3 cellular contexts compared by ENCODE assay signal in genomic region chr17:74206332-74206818, GRCh38.
TF ChIP-seq lines count a peak whose summit lies in the region.

No MANE protein-coding gene starts in this region.

TF ChIP-seq in SK-N-SH, 30 proteins besides CTCF, POLR2A, EP300 and RAD21:
- no peak for TF ChIP-seq SMC3 (IDR thresholded peaks at IDR 0.05; ENCODE audit: low read depth, low read length)
- TF ChIP-seq TAF1 (IDR thresholded peaks at IDR 0.05; ENCODE audit: borderline replicate concordance, low read depth, low read length) = no peak
- no peak for TF ChIP-seq RFX5 (IDR thresholded peaks at IDR 0.05; ENCODE audit: low read length)
- TF ChIP-seq JUND (IDR thresholded peaks at IDR 0.05) = no peak
- no peak for TF ChIP-seq YY1 (IDR thresholded peaks at IDR 0.05; ENCODE audit: low read depth)
- TF ChIP-seq POLR2AphosphoS5 (IDR thresholded peaks at IDR 0.05; ENCODE audit: low read depth, low read length) = no peak
- TF ChIP-seq RXRA (IDR thresholded peaks at IDR 0.05; ENCODE audit: borderline replicate concordance, low read depth) = no peak
- no peak for TF ChIP-seq NRF1 (IDR thresholded peaks at IDR 0.05; ENCODE audit: low read depth, low read length)
- TF ChIP-seq GABPA (IDR thresholded peaks at IDR 0.05; ENCODE audit: low read depth) = no peak
- no peak for TF ChIP-seq TEAD4 (IDR thresholded peaks at IDR 0.05; ENCODE audit: borderline replicate concordance, insufficient read depth)
- no peak for TF ChIP-seq FOSL2 (IDR thresholded peaks at IDR 0.05; ENCODE audit: borderline replicate concordance, low read depth)
- no peak for TF ChIP-seq MEF2A (IDR thresholded peaks at IDR 0.05; ENCODE audit: borderline replicate concordance, low read depth)

TF ChIP-seq in SK-N-SH treated with all-trans-retinoic acid at 6 μM for 48 hours, 23 proteins besides CTCF, POLR2A, EP300 and RAD21:
- TF ChIP-seq ARNTL (CRISPR knock-in tag; IDR thresholded peaks at IDR 0.05; ENCODE audit: borderline replicate concordance, low read depth) (no peak), ISL1 (CRISPR knock-in tag; IDR thresholded peaks at IDR 0.05) (no peak), CSRNP3 (CRISPR knock-in tag; IDR thresholded peaks at IDR 0.05) (no peak), ZFP30 (CRISPR knock-in tag; IDR thresholded peaks at IDR 0.05) (no peak), TSHZ2 (CRISPR knock-in tag; IDR thresholded peaks at IDR 0.05) (no peak), ZNF70 (CRISPR knock-in tag; IDR thresholded peaks at IDR 0.05) (no peak), ZC3H10 (CRISPR knock-in tag; IDR thresholded peaks at IDR 0.05) (no peak), SNAI2 (CRISPR knock-in tag; IDR thresholded peaks at IDR 0.05) (no peak), ZFP3 (CRISPR knock-in tag; IDR thresholded peaks at IDR 0.05) (no peak), CSDC2 (CRISPR knock-in tag; IDR thresholded peaks at IDR 0.05) (no peak), GLIS3 (CRISPR knock-in tag; IDR thresholded peaks at IDR 0.05) (no peak), BACH2 (CRISPR knock-in tag; IDR thresholded peaks at IDR 0.05; ENCODE audit: borderline replicate concordance) (no peak), TOX (CRISPR knock-in tag; IDR thresholded peaks at IDR 0.05; ENCODE audit: borderline replicate concordance) (no peak), ESRRG (CRISPR knock-in tag; IDR thresholded peaks at IDR 0.05) (no peak), OSR1 (CRISPR knock-in tag; IDR thresholded peaks at IDR 0.05) (no peak), POU6F1 (CRISPR knock-in tag; IDR thresholded peaks at IDR 0.05; ENCODE audit: borderline replicate concordance, low read depth) (no peak)
TF ChIP-seq in SK-N-SH treated with all-trans-retinoic acid at 6 μM for 48 hours: peak in this region for 0.

TF ChIP-seq in K562, 482 proteins besides CTCF, POLR2A, EP300 and RAD21:
- TF ChIP-seq TAF15 (IDR thresholded peaks at IDR 0.05; ENCODE audit: low read depth, low read length) (no peak), TBL1XR1 (IDR thresholded peaks at IDR 0.05; ENCODE audit: low read length in 2 of 2) (no peak), POLR2AphosphoS5 (IDR thresholded peaks at IDR 0.05; ENCODE audit: control insufficient read depth, insufficient read depth, low read depth, low read length) (peak; percentile 67; the same call in 1 of the 2 replicates), RHOXF2B (CRISPR knock-in tag; conservative IDR thresholded peaks at IDR 0.05) (no peak), TCF7L2 (IDR thresholded peaks at IDR 0.05; ENCODE audit: low read depth, low read length) (no peak), TOE1 (IDR thresholded peaks at IDR 0.05; ENCODE audit: borderline replicate concordance) (no peak), TOE1 (CRISPR knock-in tag; IDR thresholded peaks at IDR 0.05; ENCODE audit: borderline replicate concordance, low read depth) (no peak), PURB (CRISPR knock-in tag; IDR thresholded peaks at IDR 0.05; ENCODE audit: low read depth) (no peak), POLR2B (IDR thresholded peaks at IDR 0.05; ENCODE audit: low read depth, partially characterized antibody) (peak; percentile 15), CAMTA2 (CRISPR knock-in tag; conservative IDR thresholded peaks at IDR 0.05) (no peak)
TF ChIP-seq in K562: peak in this region for 2.
